Comparison of ENCODE assay signal across 28 cellular contexts in the genomic region with DNA sequence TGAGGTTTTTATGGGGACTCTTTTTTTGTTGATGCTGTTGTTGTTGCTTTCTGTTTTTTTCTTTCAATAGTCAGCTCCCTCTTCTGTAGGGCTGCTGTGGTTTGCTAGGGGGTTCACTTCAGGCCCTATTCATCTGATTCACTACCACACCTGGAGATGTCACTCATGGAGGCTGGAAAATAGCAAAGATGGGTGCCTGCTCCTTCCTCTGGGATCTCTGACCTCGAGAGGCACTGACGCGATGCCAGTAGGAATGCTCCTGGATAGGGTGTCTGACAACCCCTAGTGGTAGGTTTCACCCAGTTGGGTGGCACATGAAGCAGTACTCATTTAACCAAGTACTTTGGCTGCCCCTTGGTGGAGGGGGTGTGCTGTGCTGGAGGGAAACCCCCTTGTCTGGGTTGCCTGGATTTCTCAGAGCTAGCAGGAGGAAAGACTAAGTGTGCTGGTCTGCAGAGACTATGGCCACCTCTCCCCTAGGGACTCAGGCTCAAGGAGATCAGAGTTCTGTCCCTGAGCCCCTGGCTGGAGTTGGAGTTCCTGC.
"Had no signal": no experiment of that assay in that cellular context is flagged by ENCODE, and none has a peak within 500 bp of the region (broad histone marks: within the 10 kb centered on the region; RNA-seq: fewer than 3 reads in every experiment).

No MANE protein-coding gene starts in this region.

- H3K36me3 ChIP-seq: heart left ventricle, spleen, transverse colon had no signal

- FAIRE-seq: urothelium cell line had no signal

- H3K4me1 ChIP-seq: heart left ventricle, parathyroid adenoma, spleen, testis, transverse colon had no signal

- H3K27me3 ChIP-seq: heart left ventricle, spleen, testis, transverse colon had no signal

- H3K79me2 ChIP-seq: parathyroid adenoma had no signal

- ATAC-seq: activated CD8-positive, alpha-beta T cell treated with anti-CD3 and anti-CD28 coated beads for 36 hours; activated naive CD8-positive, alpha-beta T cell treated with anti-CD3 and anti-CD28 coated beads, Interleukin-2, amount 50 U/mL, for 24 hours; activated T-cell treated with anti-CD3 and anti-CD28 coated beads, Interleukin-2, amount 50 U/mL, for 4 hours; activated T-helper 17 cell treated with anti-CD3 and anti-CD28 coated beads, Interleukin-2, amount 50 U/mL, for 72 hours; esophagus mucosa; heart left ventricle; left ventricle myocardium superior; naive thymus-derived CD4-positive, alpha-beta T cell; right cardiac atrium; stimulated activated naive CD8-positive, alpha-beta T cell treated with anti-CD3 and anti-CD28 coated beads, Interleukin-15, Interleukin-2, amounts not matched to agents 100 U/mL and 50 U/mL, for 24 hours had no signal

- H2AFZ ChIP-seq: parathyroid adenoma had no signal

- H3K4me1 Mint-ChIP-seq: activated B cell treated with CpG ODN at 0.5 μM for 24 hours; activated naive CD8-positive, alpha-beta T cell treated with anti-CD3 and anti-CD28 coated beads, Interleukin-2, amount 50 U/mL, for 24 hours; activated T-helper 17 cell treated with anti-CD3 and anti-CD28 coated beads, Interleukin-2, amount 50 U/mL, for 72 hours; naive thymus-derived CD4-positive, alpha-beta T cell had no signal

- H3K4me3 ChIP-seq: heart left ventricle, spleen, testis, transverse colon had no signal

- H3K27me3 Mint-ChIP-seq: activated B cell treated with CpG ODN at 0.5 μM for 24 hours; activated CD8-positive, alpha-beta T cell treated with anti-CD3 and anti-CD28 coated beads for 36 hours; activated naive CD8-positive, alpha-beta T cell treated with anti-CD3 and anti-CD28 coated beads, Interleukin-2, amount 50 U/mL, for 24 hours; activated T-helper 17 cell treated with anti-CD3 and anti-CD28 coated beads, Interleukin-2, amount 50 U/mL, for 72 hours; naive thymus-derived CD4-positive, alpha-beta T cell had no signal

- H3K9me3 ChIP-seq: testis, transverse colon had no signal

- H3K9ac ChIP-seq: parathyroid adenoma had no signal

- H3K4me3 Mint-ChIP-seq: activated B cell treated with CpG ODN at 0.5 μM for 24 hours; activated CD8-positive, alpha-beta T cell treated with anti-CD3 and anti-CD28 coated beads for 36 hours; activated naive CD8-positive, alpha-beta T cell treated with anti-CD3 and anti-CD28 coated beads, Interleukin-2, amount 50 U/mL, for 24 hours; activated T-cell treated with anti-CD3 and anti-CD28 coated beads, Interleukin-2, amount 50 U/mL, for 4 hours; activated T-helper 17 cell treated with anti-CD3 and anti-CD28 coated beads, Interleukin-2, amount 50 U/mL, for 72 hours; naive thymus-derived CD4-positive, alpha-beta T cell; T-helper 1 cell treated with Interleukin-12 subunit alpha and Interleukin-12 subunit beta and Interleukin-4 antibody, amounts not matched to agents 30 μg/mL and 1 μg/mL, for 36 hours had no signal

- H3K27ac Mint-ChIP-seq: activated B cell treated with CpG ODN at 0.5 μM for 24 hours; activated CD8-positive, alpha-beta T cell treated with anti-CD3 and anti-CD28 coated beads for 36 hours; activated naive CD8-positive, alpha-beta T cell treated with anti-CD3 and anti-CD28 coated beads, Interleukin-2, amount 50 U/mL, for 24 hours; activated T-helper 17 cell treated with anti-CD3 and anti-CD28 coated beads, Interleukin-2, amount 50 U/mL, for 72 hours; naive thymus-derived CD4-positive, alpha-beta T cell; T-helper 1 cell treated with Interleukin-12 subunit alpha and Interleukin-12 subunit beta and Interleukin-4 antibody, amounts not matched to agents 30 μg/mL and 1 μg/mL, for 36 hours had no signal

- H3K27ac ChIP-seq: heart left ventricle, parathyroid adenoma, spleen, testis, transverse colon had no signal

- DNase-seq: activated B cell treated with CpG ODN at 0.5 μM for 24 hours; activated CD4-positive, alpha-beta T cell treated with anti-CD3 and anti-CD28 coated beads, Interleukin-2, amount 50 U/mL, for 1 hour; activated CD8-positive, alpha-beta T cell treated with anti-CD3 and anti-CD28 coated beads for 36 hours; activated gamma-delta T cell treated with Interleukin-2 at 50 U/mL for 16 hours; activated naive CD4-positive, alpha-beta T cell treated with anti-CD3 and anti-CD28 coated beads, Interleukin-2, amount 50 U/mL, for 16 hours; activated naive CD8-positive, alpha-beta T cell treated with anti-CD3 and anti-CD28 coated beads, Interleukin-2, amount 50 U/mL, for 24 hours; activated T-cell treated with anti-CD3 and anti-CD28 coated beads, Interleukin-2, amount 50 U/mL, for 4 hours; amygdala; caudate nucleus; foreskin fibroblast; heart left ventricle; hypothalamus; left ventricle myocardium superior; midbrain; naive thymus-derived CD4-positive, alpha-beta T cell; nucleus accumbens; spleen; stimulated activated CD4-positive, alpha-beta T cell treated with anti-CD3 and anti-CD28 coated beads, Interleukin-2, amount 100 ng/mL, for 48 hours; stimulated activated naive CD8-positive, alpha-beta T cell treated with anti-CD3 and anti-CD28 coated beads, Interleukin-15, Interleukin-2, amounts not matched to agents 100 U/mL and 50 U/mL, for 24 hours; T1000; testis; transverse colon had no signal
